ENCODE assay signal across 29 cellular contexts in the genomic region with DNA sequence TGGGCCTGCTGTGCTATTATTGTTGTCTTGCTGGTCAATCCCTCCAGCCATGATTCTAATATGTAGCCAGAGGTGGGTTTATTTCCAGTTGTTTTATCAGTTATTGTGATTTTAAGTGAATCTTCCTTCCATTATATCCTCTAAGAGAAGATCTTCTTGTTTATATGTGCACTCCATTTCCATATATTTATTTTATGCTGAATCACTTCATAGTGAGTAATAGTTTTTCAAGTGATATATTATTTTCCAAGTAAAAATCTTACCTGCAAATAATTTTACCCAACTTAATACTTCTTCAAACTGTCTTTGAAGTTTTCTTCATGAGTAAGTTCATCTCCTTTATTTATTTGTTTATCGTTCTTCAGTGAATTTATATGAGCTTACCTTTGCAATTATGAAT. TPM values are rescaled to one million over a fixed set of nuclear protein-coding genes. Genes with fewer than 3 reads are reported as not detected.
DNase-seq lines count a peak whose midpoint lies in the region; ATAC-seq, FAIRE-seq and TF ChIP-seq lines count a peak whose summit lies in the region.
"Had no signal": no experiment of that assay in that cellular context is flagged by ENCODE, and none has a peak within 500 bp of the region (broad histone marks: within the 10 kb centered on the region; RNA-seq: fewer than 3 reads in every experiment).

No MANE protein-coding gene starts in this region.

- H3K4me3 ChIP-seq in PC-3 (ENCODE audit: low read length): no peak overlapping the region
- H3K4me3 ChIP-seq in K562: no peak overlapping the region
- H3K4me3 ChIP-seq in kidney (ENCODE audit: low read length in 2 of 2): no peak overlapping the region
- H3K4me3 ChIP-seq in gastroesophageal sphincter: no peak overlapping the region
- H3K4me3 ChIP-seq: BLaER1, GM12878 had no signal

- TF ChIP-seq EP300 in K562 (IDR thresholded peaks at IDR 0.05; ENCODE audit: low read length) (no peak), gastroesophageal sphincter (IDR thresholded peaks at IDR 0.05) (no peak)

- H2AFZ ChIP-seq in PC-3 (ENCODE audit: low read length) (0 out of 2 replicates have a peak overlapping the region, but pooled peaks have one; percentile 16), K562 (ENCODE audit: low read depth, low read length) (no peak overlapping the region)

- ATAC-seq in PC-3: peak; percentile 62
- ATAC-seq in K562: no peak
- no peak for ATAC-seq in gastroesophageal sphincter
- ATAC-seq: GM12878 had no signal

- POLR2A ChIA-PET in PC-3 (lab: Charles Lee; ENCODE audit: unreplicated experiment): interaction anchor here (0.6 kb wide), 1 partner anchor 10 kb away, joined by 5 read pairs; no protein-coding TSS in a partner anchor
- POLR2A ChIA-PET in K562 (lab: Yijun Ruan, JAX): no interaction called here

- BruUV-seq in PC-3 (replicated peaks; lab: Mats Ljungman, UMichigan): no TSS peak
- BruUV-seq in K562 (replicated peaks; lab: Mats Ljungman, UMichigan): no TSS peak

- FAIRE-seq in K562 (lab: Jason Lieb, UNC) (no peak), kidney (lab: Jason Lieb, UNC) (peak; percentile 19), RCC 7860 (lab: Jason Lieb, UNC) (no peak)
- FAIRE-seq: A204.1, GM12878, GM12892, GM18507 had no signal

- intact Hi-C loops in PC-3 (cut with micrococcal nuclease): no loop called here
- intact Hi-C loops in K562 (cut with micrococcal nuclease): no loop called here
- intact Hi-C loops in kidney (cut with DNase I): no loop called here

- peak overlapping the region; percentile 4; the same call in 1 of the 2 replicates for H3K4me2 ChIP-seq in PC-3 (ENCODE audit: low read length)
- no peak overlapping the region for H3K4me2 ChIP-seq in K562 (ENCODE audit: insufficient read depth, low read length)
- H3K4me2 ChIP-seq: BLaER1 had no signal

- H3K27me3 ChIP-seq in PC-3 (ENCODE audit: low read length) (no peaks in the 10 kb centered on the region), K562 (ENCODE audit: control insufficient read depth in 2 of 2, insufficient read depth in 2 of 2, low read length in 2 of 2) (no peaks in the 10 kb centered on the region), gastroesophageal sphincter (no peaks in the 10 kb centered on the region)
- H3K27me3 ChIP-seq: BE2C, BLaER1 had no signal

- WGBS in K562 (ENCODE audit: insufficient coverage, low coverage, missing lambda C conversion rate): 38% methylated on average over 1 of the region's 1 CpG
- whole genome bisulfite sequencing in gastroesophageal sphincter (ENCODE audit: low coverage in 1 of 2), 2 donors: 87 to 100% methylated on average over 1 of the region's 1 CpG

- H3K27ac ChIP-seq in PC-3 (ENCODE audit: low read length) (no peak overlapping the region), K562 (ENCODE audit: extremely low read depth, low read depth, low read length) (no peak overlapping the region), kidney (ENCODE audit: low read depth in 2 of 2, low read length in 2 of 2) (no peak overlapping the region), gastroesophageal sphincter (no peak overlapping the region)
- H3K27ac ChIP-seq: BLaER1 had no signal

- TF ChIP-seq CTCF in PC-3 (conservative IDR thresholded peaks at IDR 0.05; ENCODE audit: low read depth, low read length) (no peak), K562 (IDR thresholded peaks at IDR 0.05 in 2 of 3, conservative IDR thresholded peaks at IDR 0.05 in 1 of 3; ENCODE audit: insufficient read depth in 2 of 3, low read depth in 1 of 3, low read length in 3 of 3) (no peak), kidney (IDR thresholded peaks at IDR 0.05; ENCODE audit: borderline replicate concordance, extremely low read depth, insufficient read depth) (no peak), gastroesophageal sphincter (IDR thresholded peaks at IDR 0.05) (no peak)

- no peaks in the 10 kb centered on the region for H3K9me2 ChIP-seq in PC-3 (replicated peaks; ENCODE audit: low read length)

- H3K9me3 ChIP-seq in PC-3 (ENCODE audit: low read length) (no peaks in the 10 kb centered on the region), K562 (replicated peaks; ENCODE audit: control insufficient read depth, insufficient read depth, low read depth, low read length) (no peaks in the 10 kb centered on the region), kidney (ENCODE audit: control insufficient read depth in 1 of 2, low read length in 2 of 2) (no peaks in the 10 kb centered on the region), gastroesophageal sphincter (no peaks in the 10 kb centered on the region)
- H3K9me3 ChIP-seq: BE2C, BLaER1 had no signal

- no peaks in the 10 kb centered on the region for H3K9me1 ChIP-seq in K562 (ENCODE audit: control insufficient read depth, insufficient read depth, low read length)

- DNase-seq in PC-3 (no peak), K562 (ENCODE audit: extremely low read depth in 1 of 4, low spot score in 3 of 4) (no peak), kidney (no peak), RCC 7860 (ENCODE audit: low spot score) (no peak)
- DNase-seq in effector CD8-positive, alpha-beta T cell (lab: John Stamatoyannopoulos, UW): no peak
- no peak for DNase-seq in stimulated activated naive CD4-positive, alpha-beta T cell (lab: John Stamatoyannopoulos, UW)
- DNase-seq: 8988T; ACHN; BE2C; C1 segment of cervical spinal cord; CD4-positive, alpha-beta memory T cell; CD4-positive, CD25-positive, alpha-beta regulatory T cell; CD8-positive, alpha-beta memory T cell; COR-L47; DMS 273 treated with DMSO at 0.1 percent for 48 hours; DMS153; DMS53; DMS79; DND-41; EL; GDM1 had no signal

- CTCF ChIA-PET in PC-3 (lab: Charles Lee): no interaction called here
- CTCF ChIA-PET in K562 (lab: Yijun Ruan, JAX; ENCODE audit: low intra/inter-chr PET ratio): no interaction called here

- H3K36me3 ChIP-seq in PC-3 (ENCODE audit: low read depth, low read length) (no peaks in the 10 kb centered on the region), K562 (ENCODE audit: control insufficient read depth, insufficient read depth, low read length) (no peaks in the 10 kb centered on the region), kidney (ENCODE audit: control insufficient read depth in 1 of 2, insufficient read depth in 2 of 2, low read length in 2 of 2) (peaks cover 0 to 4% of the 10 kb centered on the region in 2 donors), gastroesophageal sphincter (peaks cover 3 to 20% of the 10 kb centered on the region in 2 donors)
- H3K36me3 ChIP-seq: BE2C, BLaER1 had no signal

- no peak for TF ChIP-seq RAD21 in K562 (CRISPR knock-in tag; conservative IDR thresholded peaks at IDR 0.05 in 1 of 2, IDR thresholded peaks at IDR 0.05 in 1 of 2)

- in situ Hi-C loops in K562 (cut with MboI): no loop called here

- H3K9ac ChIP-seq in PC-3 (ENCODE audit: low read length) (no peak overlapping the region), K562 (ENCODE audit: insufficient read depth in 1 of 2, low read depth in 2 of 2, low read length in 2 of 2) (no peak overlapping the region), kidney (ENCODE audit: low read length in 2 of 2) (no peak overlapping the region)
- H3K9ac ChIP-seq: BLaER1 had no signal

- TF ChIP-seq POLR2A in K562 (conservative IDR thresholded peaks at IDR 0.05) (no peak), gastroesophageal sphincter (IDR thresholded peaks at IDR 0.05) (no peak)

- H3K79me2 ChIP-seq in PC-3 (ENCODE audit: low read length): no peaks in the 10 kb centered on the region
- no peaks in the 10 kb centered on the region for H3K79me2 ChIP-seq in K562 (ENCODE audit: control insufficient read depth, insufficient read depth, low read length)

- H4K20me1 ChIP-seq in PC-3 (ENCODE audit: low read length) (no peaks in the 10 kb centered on the region), K562 (replicated peaks; ENCODE audit: control insufficient read depth, insufficient read depth, low read length) (no peaks in the 10 kb centered on the region)
- H4K20me1 ChIP-seq: BLaER1 had no signal

- no peaks in the 10 kb centered on the region for H3F3A ChIP-seq in PC-3 (ENCODE audit: low read length, unreplicated experiment)

- H3K4me1 ChIP-seq in PC-3 (ENCODE audit: insufficient read depth, low read length): peaks cover 16% of the 10 kb centered on the region
- no peaks in the 10 kb centered on the region for H3K4me1 ChIP-seq in K562 (replicated peaks in 1 of 2; ENCODE audit: control insufficient read depth in 2 of 2, insufficient read depth in 2 of 2, low read length in 2 of 2)
- H3K4me1 ChIP-seq in kidney (ENCODE audit: control insufficient read depth in 1 of 2, insufficient read depth in 1 of 2, low read depth in 1 of 2, low read length in 2 of 2): no peaks in the 10 kb centered on the region
- H3K4me1 ChIP-seq in gastroesophageal sphincter: no peaks in the 10 kb centered on the region
- H3K4me1 ChIP-seq: BE2C, BLaER1 had no signal

RNA-seq across cellular contexts. Expression of a gene that starts 13.5 kb away (rescaled TPM):
- total RNA-seq in PC-3 (2014; rRNA removed) (0.35 TPM in 1 of 2 replicates, not detected in the other), K562 (2014; rRNA removed) (not detected in 2 replicates), K562 (2014; rRNA removed; fragmentation: Illumina TruSeq; extraction: Trizol) (not detected in 2 replicates), K562 (2015; rRNA removed; fragmentation: Illumina TruSeq; extraction: Trizol) (not detected in 2 replicates), K562 (2021) (not detected in 2 replicates), kidney (0.16 TPM), gastroesophageal sphincter (under 1 TPM in 2 of 4 donors, not detected in 2; 0.31 to 0.39 TPM)
- total RNA-seq in K562 (2011; cell fraction: chromatin; rRNA removed; ENCODE audit: low replicate concordance): not detected in 2 replicates
- total RNA-seq in K562 (2011; cell fraction: nucleolus; rRNA removed): not detected in 2 replicates
- total RNA-seq in K562 (2011; cell fraction: nucleoplasm; rRNA removed): not detected in 2 replicates
- polyA plus RNA-seq in K562 (2011; rRNA removed) (not detected in 2 replicates), K562 (2014; fragmentation: Illumina TruSeq; extraction: Trizol) (not detected in 2 replicates), K562 (2014; fragmentation: Nextera tagmentation; extraction: Ambion mirVana) (not detected), K562 (2014; rRNA removed) (not detected in 2 replicates), kidney (ENCODE audit: insufficient read depth, low read depth, low replicate concordance) (0.19 TPM)
- not detected in 2 replicates for polyA plus RNA-seq in K562 (2011; cell fraction: cytosol; rRNA removed)
- polyA plus RNA-seq in K562 (2011; cell fraction: nucleus; rRNA removed): not detected in 2 replicates
- not detected in 2 replicates for polyA plus RNA-seq in K562 (2012)
- polyA minus RNA-seq in K562 (2011; rRNA and poly(A)+ RNA removed): not detected in 2 replicates
- not detected in 2 replicates for polyA minus RNA-seq in K562 (2011; cell fraction: cytosol; rRNA and poly(A)+ RNA removed)
- polyA minus RNA-seq in K562 (2011; cell fraction: nucleus; rRNA and poly(A)+ RNA removed): not detected in 2 replicates
- total RNA-seq: G401 had no signal
- polyA plus RNA-seq: CD14-positive monocyte had no signal

RNA-seq across cellular contexts. Expression of a gene that starts 40.2 kb away (rescaled TPM):
- 0.36 and 2.4 TPM in 2 replicates for total RNA-seq in PC-3 (2014; rRNA removed)
- total RNA-seq in K562 (2011; cell fraction: chromatin; rRNA removed; ENCODE audit: low replicate concordance): 53.1 and 146 TPM in 2 replicates
- 30.5 and 38.8 TPM in 2 replicates for total RNA-seq in K562 (2011; cell fraction: nucleolus; rRNA removed)
- 87.9 and 144 TPM in 2 replicates for total RNA-seq in K562 (2011; cell fraction: nucleoplasm; rRNA removed)
- 59.6 and 62.3 TPM in 2 replicates for total RNA-seq in K562 (2014; rRNA removed)
- 192 and 220 TPM in 2 replicates for total RNA-seq in K562 (2014; rRNA removed; fragmentation: Illumina TruSeq; extraction: Trizol)
- 128 and 140 TPM in 2 replicates for total RNA-seq in K562 (2015; rRNA removed; fragmentation: Illumina TruSeq; extraction: Trizol)
- 128 and 129 TPM in 2 replicates for total RNA-seq in K562 (2021)
- polyA plus RNA-seq in K562 (2011; rRNA removed): 106 and 218 TPM in 2 replicates
- polyA plus RNA-seq in K562 (2011; cell fraction: cytosol; rRNA removed): 21.1 and 32.0 TPM in 2 replicates
- polyA plus RNA-seq in K562 (2011; cell fraction: nucleus; rRNA removed): 44.8 and 55.3 TPM in 2 replicates
- polyA plus RNA-seq in K562 (2012): 47.8 and 127 TPM in 2 replicates
- 120 and 129 TPM in 2 replicates for polyA plus RNA-seq in K562 (2014; fragmentation: Illumina TruSeq; extraction: Trizol)
- 100 to 1,000 TPM; 506 to 600 TPM for polyA plus RNA-seq in K562 (2014; fragmentation: Nextera tagmentation; extraction: Ambion mirVana)
- 102 and 125 TPM in 2 replicates for polyA plus RNA-seq in K562 (2014; rRNA removed)
- polyA minus RNA-seq in K562 (2011; rRNA and poly(A)+ RNA removed): 78.8 and 104 TPM in 2 replicates
- 27.6 and 34.3 TPM in 2 replicates for polyA minus RNA-seq in K562 (2011; cell fraction: cytosol; rRNA and poly(A)+ RNA removed)
- 66.6 and 78.3 TPM in 2 replicates for polyA minus RNA-seq in K562 (2011; cell fraction: nucleus; rRNA and poly(A)+ RNA removed)
- total RNA-seq in kidney: 2.6 TPM
- polyA plus RNA-seq in kidney (ENCODE audit: insufficient read depth, low read depth, low replicate concordance): 4.0 TPM
- total RNA-seq in gastroesophageal sphincter: 1 to 10 TPM in 3 of 4 donors, under 1 TPM in 1; 0.89 to 2.6 (median 1.8) TPM

RNA-seq across cellular contexts. Expression of a gene that starts 51.5 kb away (rescaled TPM):
- total RNA-seq in PC-3 (2014; rRNA removed) (10.5 and 12.6 TPM in 2 replicates), K562 (2014; rRNA removed) (5.2 and 6.4 TPM in 2 replicates), K562 (2014; rRNA removed; fragmentation: Illumina TruSeq; extraction: Trizol) (6.8 and 7.7 TPM in 2 replicates), K562 (2015; rRNA removed; fragmentation: Illumina TruSeq; extraction: Trizol) (7.1 and 8.0 TPM in 2 replicates), K562 (2021) (5.5 and 6.1 TPM in 2 replicates), kidney (5.9 TPM), gastroesophageal sphincter (10 to 100 TPM in 1 of 4 donors, 1 to 10 TPM in 3; 7.8 to 10.9 (median 8.6) TPM)
- total RNA-seq in K562 (2011; cell fraction: chromatin; rRNA removed; ENCODE audit: low replicate concordance): 5.1 and 20.8 TPM in 2 replicates
- 4.8 and 7.0 TPM in 2 replicates for total RNA-seq in K562 (2011; cell fraction: nucleolus; rRNA removed)
- 9.5 and 11.5 TPM in 2 replicates for total RNA-seq in K562 (2011; cell fraction: nucleoplasm; rRNA removed)
- polyA plus RNA-seq in K562 (2011; rRNA removed) (6.6 and 9.4 TPM in 2 replicates), K562 (2014; fragmentation: Illumina TruSeq; extraction: Trizol) (8.5 and 8.9 TPM in 2 replicates), K562 (2014; fragmentation: Nextera tagmentation; extraction: Ambion mirVana) (1 to 10 TPM; 2.7 to 2.8 TPM), K562 (2014; rRNA removed) (9.1 and 12.3 TPM in 2 replicates), kidney (ENCODE audit: insufficient read depth, low read depth, low replicate concordance) (4.5 TPM)
- polyA plus RNA-seq in K562 (2011; cell fraction: cytosol; rRNA removed): 3.3 and 4.7 TPM in 2 replicates
- polyA plus RNA-seq in K562 (2011; cell fraction: nucleus; rRNA removed): 2.4 and 2.5 TPM in 2 replicates
- 7.2 and 7.4 TPM in 2 replicates for polyA plus RNA-seq in K562 (2012)
- 11.8 TPM in 2 replicates for polyA minus RNA-seq in K562 (2011; rRNA and poly(A)+ RNA removed)
- polyA minus RNA-seq in K562 (2011; cell fraction: cytosol; rRNA and poly(A)+ RNA removed): 2.9 and 4.4 TPM in 2 replicates
- polyA minus RNA-seq in K562 (2011; cell fraction: nucleus; rRNA and poly(A)+ RNA removed): 5.5 and 8.1 TPM in 2 replicates

RNA-seq across cellular contexts. Expression of a gene that starts 51.6 kb away (rescaled TPM):
- 27.8 and 37.6 TPM in 2 replicates for total RNA-seq in PC-3 (2014; rRNA removed)
- total RNA-seq in K562 (2011; cell fraction: chromatin; rRNA removed; ENCODE audit: low replicate concordance): 52.7 and 299 TPM in 2 replicates
- 21.8 and 35.8 TPM in 2 replicates for total RNA-seq in K562 (2011; cell fraction: nucleolus; rRNA removed)
- 65.2 and 78.6 TPM in 2 replicates for total RNA-seq in K562 (2011; cell fraction: nucleoplasm; rRNA removed)
- 37.7 and 38.1 TPM in 2 replicates for total RNA-seq in K562 (2014; rRNA removed)
- total RNA-seq in K562 (2014; rRNA removed; fragmentation: Illumina TruSeq; extraction: Trizol): 65.7 and 78.5 TPM in 2 replicates
- 62.2 and 63.9 TPM in 2 replicates for total RNA-seq in K562 (2015; rRNA removed; fragmentation: Illumina TruSeq; extraction: Trizol)
- 54.0 and 54.4 TPM in 2 replicates for total RNA-seq in K562 (2021)
- 65.9 and 72.4 TPM in 2 replicates for polyA plus RNA-seq in K562 (2011; rRNA removed)
- polyA plus RNA-seq in K562 (2011; cell fraction: cytosol; rRNA removed): 8.7 and 18.9 TPM in 2 replicates
- polyA plus RNA-seq in K562 (2011; cell fraction: nucleus; rRNA removed): 45.8 and 107 TPM in 2 replicates
- polyA plus RNA-seq in K562 (2012): 27.8 and 38.9 TPM in 2 replicates
- polyA plus RNA-seq in K562 (2014; fragmentation: Illumina TruSeq; extraction: Trizol): 33.8 and 37.6 TPM in 2 replicates
- polyA plus RNA-seq in K562 (2014; fragmentation: Nextera tagmentation; extraction: Ambion mirVana): 10 to 100 TPM; 35.1 to 44.1 TPM
- polyA plus RNA-seq in K562 (2014; rRNA removed): 29.4 and 30.7 TPM in 2 replicates
- polyA minus RNA-seq in K562 (2011; rRNA and poly(A)+ RNA removed): 177 and 186 TPM in 2 replicates
- 30.2 and 42.8 TPM in 2 replicates for polyA minus RNA-seq in K562 (2011; cell fraction: cytosol; rRNA and poly(A)+ RNA removed)
- 66.2 and 144 TPM in 2 replicates for polyA minus RNA-seq in K562 (2011; cell fraction: nucleus; rRNA and poly(A)+ RNA removed)
- 72.9 TPM for total RNA-seq in kidney
- 13.3 TPM for polyA plus RNA-seq in kidney (ENCODE audit: insufficient read depth, low read depth, low replicate concordance)
- total RNA-seq in gastroesophageal sphincter: 100 to 1,000 TPM in 1 of 4 donors, 10 to 100 TPM in 3; 59.6 to 110 (median 72.2) TPM
